Comparison of ENCODE assay signal across 22 cellular contexts in the genomic region with DNA sequence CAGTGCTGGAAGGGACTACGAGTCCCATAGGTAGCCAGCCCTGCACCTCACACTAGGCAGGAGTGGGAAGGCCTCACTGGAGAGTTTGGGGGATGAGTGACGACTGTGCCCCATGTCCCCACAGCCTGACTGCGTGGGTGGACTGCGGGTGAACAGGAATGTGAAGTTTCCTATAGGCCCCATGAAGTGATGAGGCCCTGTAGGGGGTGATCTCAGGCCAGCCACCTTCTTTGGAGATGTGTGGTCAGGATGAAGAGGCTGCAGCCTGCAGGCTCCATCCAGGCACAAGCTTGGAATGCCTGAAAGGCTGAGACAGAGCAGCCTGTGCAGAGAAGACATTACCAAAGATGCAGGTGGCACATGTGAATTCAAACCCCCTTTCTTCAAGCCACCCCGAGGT.
"Had no signal": no experiment of that assay in that cellular context is flagged by ENCODE, and none has a peak within 500 bp of the region (broad histone marks: within the 10 kb centered on the region; RNA-seq: fewer than 3 reads in every experiment).

No MANE protein-coding gene starts in this region.

- H3K4me3 Mint-ChIP-seq: activated B cell treated with CpG ODN at 0.5 μM for 24 hours; activated CD8-positive, alpha-beta T cell treated with anti-CD3 and anti-CD28 coated beads, Interleukin-2, amount 10 ng/mL, durations not matched to agents 7 days and 5 days; activated naive CD8-positive, alpha-beta T cell treated with anti-CD3 and anti-CD28 coated beads for 36 hours; dendritic cell treated with granulocyte-macrophage colony-stimulating factor and Interleukin-4, amounts not matched to agents 40 ng/mL and 50 ng/mL, for 4 days; endodermal cell; naive B cell; T-helper 1 cell treated with Interleukin-12 subunit alpha and Interleukin-12 subunit beta and Interleukin-4 antibody, amounts not matched to agents 30 μg/mL and 1 μg/mL, for 36 hours had no signal

- DNase-seq: activated B cell treated with CpG ODN at 0.5 μM for 24 hours; activated CD4-positive, alpha-beta T cell treated with anti-CD3 and anti-CD28 coated beads for 48 hours; activated CD8-positive, alpha-beta memory T cell treated with anti-CD3 and anti-CD28 coated beads, Interleukin-2, amount 50 U/mL, for 48 hours; activated CD8-positive, alpha-beta T cell treated with anti-CD3 and anti-CD28 coated beads, Interleukin-2, amount 10 ng/mL, durations not matched to agents 7 days and 5 days; activated gamma-delta T cell treated with Interleukin-2 at 50 U/mL for 16 hours; activated naive CD8-positive, alpha-beta T cell treated with anti-CD3 and anti-CD28 coated beads for 36 hours; anterior cingulate cortex; endodermal cell; left colon; midbrain; naive B cell; posterior cingulate gyrus; stimulated activated CD4-positive, alpha-beta T cell treated with anti-CD3 and anti-CD28 coated beads, Interleukin-4, amount 100 ng/mL, for 24 hours; stimulated activated naive CD8-positive, alpha-beta T cell treated with anti-CD3 and anti-CD28 coated beads, Interleukin-15, Interleukin-2, amounts not matched to agents 100 U/mL and 50 U/mL, for 24 hours; trophoblast cell had no signal

- FAIRE-seq: TTC549 had no signal

- H3K9me3 Mint-ChIP-seq: activated B cell treated with CpG ODN at 0.5 μM for 24 hours; dendritic cell treated with granulocyte-macrophage colony-stimulating factor and Interleukin-4, amounts not matched to agents 40 ng/mL and 50 ng/mL, for 4 days; T-helper 1 cell treated with Interleukin-12 subunit alpha and Interleukin-12 subunit beta and Interleukin-4 antibody, amounts not matched to agents 30 μg/mL and 1 μg/mL, for 36 hours had no signal

- H3K4me1 Mint-ChIP-seq: activated B cell treated with CpG ODN at 0.5 μM for 24 hours; activated naive CD8-positive, alpha-beta T cell treated with anti-CD3 and anti-CD28 coated beads for 36 hours; naive B cell had no signal

- H3K36me3 ChIP-seq: neutrophil, suprapubic skin had no signal

- H3K27ac Mint-ChIP-seq: activated B cell treated with CpG ODN at 0.5 μM for 24 hours; activated CD8-positive, alpha-beta T cell treated with anti-CD3 and anti-CD28 coated beads, Interleukin-2, amount 10 ng/mL, durations not matched to agents 7 days and 5 days; activated naive CD8-positive, alpha-beta T cell treated with anti-CD3 and anti-CD28 coated beads for 36 hours; dendritic cell treated with granulocyte-macrophage colony-stimulating factor and Interleukin-4, amounts not matched to agents 40 ng/mL and 50 ng/mL, for 4 days; endodermal cell; T-helper 1 cell treated with Interleukin-12 subunit alpha and Interleukin-12 subunit beta and Interleukin-4 antibody, amounts not matched to agents 30 μg/mL and 1 μg/mL, for 36 hours had no signal

- H3K27ac ChIP-seq: neutrophil, skin epidermis, suprapubic skin had no signal

- H3K4me3 ChIP-seq: lung, skin epidermis, suprapubic skin had no signal

- H3K27me3 ChIP-seq: suprapubic skin had no signal

- H3K36me3 Mint-ChIP-seq: activated naive CD8-positive, alpha-beta T cell treated with anti-CD3 and anti-CD28 coated beads for 36 hours; naive B cell had no signal

- H3K9me3 ChIP-seq: neutrophil, suprapubic skin had no signal

- H3K4me1 ChIP-seq: suprapubic skin had no signal
